Comparison of ENCODE assay signal across 8 cellular contexts in genomic region chr1:31723828-31724359, GRCh38. TPM values are rescaled to one million over a fixed set of nuclear protein-coding genes. Genes with fewer than 3 reads are reported as not detected.
DNase-seq lines count a peak whose midpoint lies in the region; ATAC-seq, FAIRE-seq and TF ChIP-seq lines count a peak whose summit lies in the region.

No MANE protein-coding gene starts in this region.

- CTCF ChIA-PET in HEK293 (lab: Yijun Ruan, JAX) (interaction anchor here (3.1 kb wide), 1 partner anchor 7 kb away, joined by 21 read pairs; no protein-coding TSS in a partner anchor), RWPE1 (lab: Yijun Ruan, JAX) (no interaction called here)

- DNase-seq in RWPE1 (ENCODE audit: low spot score) (peak; percentile 89), bronchial epithelial cell (ENCODE audit: low read depth) (peak; percentile 87), NCI-H1694 (lab: John Stamatoyannopoulos, UW) (no peak)

- H3K27ac ChIP-seq in HEK293 (ENCODE audit: extremely low read depth, low read depth, low read length) = no peak overlapping the region
- H3K27ac ChIP-seq in RWPE1 = no peak overlapping the region
- no peak overlapping the region for H3K27ac ChIP-seq in liver (ENCODE audit: low read depth in 1 of 2, low read length in 2 of 2)

- H3K27me3 ChIP-seq in bronchial epithelial cell (ENCODE audit: control insufficient read depth, insufficient read depth, low read length) = no peaks in the 10 kb centered on the region
- H3K27me3 ChIP-seq in liver (ENCODE audit: control insufficient read depth in 4 of 4, insufficient read depth in 4 of 4, low read length in 3 of 4) = peaks cover 0 to 3% (median 0%) of the 10 kb centered on the region in 4 donors

- POLR2A ChIA-PET in HEK293 (lab: Yijun Ruan, JAX) = no interaction called here
- POLR2A ChIA-PET in RWPE1 (lab: Yijun Ruan, JAX; ENCODE audit: low non-redundant PET) = no interaction called here

- H3K9ac ChIP-seq in liver (ENCODE audit: low read depth in 1 of 2, low read length in 2 of 2) = no peak overlapping the region

- peaks cover 0 to 18% of the 10 kb centered on the region in 2 experiments; a peak in 2 of 3 replicates for H3K36me3 ChIP-seq in HEK293 (ENCODE audit: control insufficient read depth in 2 of 2, insufficient read depth in 1 of 2, low read length in 2 of 2)
- no peaks in the 10 kb centered on the region for H3K36me3 ChIP-seq in bronchial epithelial cell (ENCODE audit: control insufficient read depth, insufficient read depth, low read length)
- H3K36me3 ChIP-seq in liver (ENCODE audit: control insufficient read depth in 4 of 4, insufficient read depth in 3 of 4, low read depth in 1 of 4, low read length in 3 of 4) = no peaks in the 10 kb centered on the region

- ATAC-seq in HG03432 (IDR thresholded peaks at IDR 0.05; ENCODE audit: unreplicated experiment) = no peak
- no peak for ATAC-seq in GM21390 (IDR thresholded peaks at IDR 0.05; ENCODE audit: unreplicated experiment)
- ATAC-seq in HG03520 (IDR thresholded peaks at IDR 0.05; ENCODE audit: unreplicated experiment) = no peak

- no peak for TF ChIP-seq RAD21 in liver (IDR thresholded peaks at IDR 0.05)

- TF ChIP-seq CTCF in HEK293 (tag by site-specific recombination; IDR thresholded peaks at IDR 0.05) (no peak), RWPE1 (conservative IDR thresholded peaks at IDR 0.05; ENCODE audit: low read depth) (no peak), bronchial epithelial cell (IDR thresholded peaks at IDR 0.05; ENCODE audit: insufficient read depth, low read length, severe bottlenecking) (no peak), liver (IDR thresholded peaks at IDR 0.05; ENCODE audit: low read depth, low read length, missing input control) (no peak)

- WGBS in liver = 56% methylated on average over 5 of the region's 5 CpGs

- H3K4me3 ChIP-seq in HEK293 (ENCODE audit: low read depth, low read length) (no peak overlapping the region), bronchial epithelial cell (ENCODE audit: low read depth, low read length) (no peak overlapping the region), liver (ENCODE audit: low read depth in 1 of 3, low read length in 3 of 3) (no peak overlapping the region)

- no peaks in the 10 kb centered on the region for H3K4me1 ChIP-seq in HEK293 (ENCODE audit: control insufficient read depth, insufficient read depth, low read length)
- no peaks in the 10 kb centered on the region for H3K4me1 ChIP-seq in liver (ENCODE audit: control insufficient read depth in 4 of 4, insufficient read depth in 4 of 4, low read length in 3 of 4)

- FAIRE-seq in bronchial epithelial cell (lab: Jason Lieb, UNC) = no peak

- H3K9me3 ChIP-seq in HEK293 (ENCODE audit: control insufficient read depth, insufficient read depth, low read depth, low read length) = no peaks in the 10 kb centered on the region
- no peaks in the 10 kb centered on the region for H3K9me3 ChIP-seq in liver (ENCODE audit: control insufficient read depth in 4 of 4, low read length in 3 of 4)

TF ChIP-seq in HEK293, 187 proteins besides CTCF, POLR2A, EP300 and RAD21 (continues in another document):
- TF ChIP-seq ZNF518A (tag by site-specific recombination; conservative IDR thresholded peaks at IDR 0.05; ENCODE audit: low read depth) (no peak), ZNF639 (tag by site-specific recombination; IDR thresholded peaks at IDR 0.05) (no peak)

TF ChIP-seq in liver, 16 proteins besides CTCF, POLR2A, EP300 and RAD21:
- TF ChIP-seq REST (IDR thresholded peaks at IDR 0.05) (peak; percentile 99), ATF3 (IDR thresholded peaks at IDR 0.05) (no peak)

RNA-seq across cellular contexts. Expression of gene COL16A1, which starts 20.1 kb away (rescaled TPM):
- 87.7 and 121 TPM in 2 replicates for total RNA-seq in bronchial epithelial cell
- 1 to 10 TPM; 3.0 to 3.8 TPM for total RNA-seq in liver
- 1 to 10 TPM in 1 of 2 donors, under 1 TPM in 1; 0.43 to 1.7 TPM for polyA plus RNA-seq in liver

RNA-seq across cellular contexts. Expression of gene ADGRB2, which starts 40.2 kb away (rescaled TPM):
- total RNA-seq in bronchial epithelial cell (0.53 and 0.64 TPM in 2 replicates), liver (under 1 TPM; under 0.01 to 0.05 TPM)
- polyA plus RNA-seq in liver = under 1 TPM in 1 of 2 donors, not detected in 1; 0.05 TPM

Comparison
In these comparisons a context has a peak if more than half of its experiments do, and no peak if none do; other contexts are left out.
1. RNA of gene COL16A1, which starts 20.1 kb away (total RNA-seq): 87.7 to 121 TPM in bronchial epithelial cell; 3.0 to 3.8 TPM in liver; every median in the first group is over 10 times any median in the second.